8 cellular contexts compared by ENCODE assay signal in the genomic region with DNA sequence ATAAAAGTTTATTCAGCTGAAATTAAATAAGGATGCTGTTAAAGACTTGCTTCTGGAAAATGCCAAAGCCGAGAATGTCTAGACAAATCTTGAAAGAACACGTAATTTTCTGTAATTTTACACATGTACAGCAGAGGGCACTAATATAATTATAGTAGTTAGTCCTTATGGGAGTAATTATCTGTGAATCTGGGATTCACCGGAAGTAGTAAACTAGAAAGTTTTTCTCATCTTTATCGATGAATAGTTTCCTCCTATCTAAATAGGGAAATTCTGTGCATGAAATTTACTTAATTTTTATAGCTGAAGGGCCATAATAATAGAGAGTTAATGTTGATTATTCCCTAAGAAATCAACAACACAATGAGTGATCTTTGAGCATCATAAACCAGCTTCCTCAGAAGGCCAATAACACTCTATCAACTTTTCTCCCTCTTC. TPM values are rescaled to one million over a fixed set of nuclear protein-coding genes. Genes with fewer than 3 reads are reported as not detected.
DNase-seq lines count a peak whose midpoint lies in the region; ATAC-seq, FAIRE-seq and TF ChIP-seq lines count a peak whose summit lies in the region.

No MANE protein-coding gene starts in this region.

- peak; percentile 87 for TF ChIP-seq CTCF in chondrocyte (IDR thresholded peaks at IDR 0.05)
- TF ChIP-seq CTCF in mesothelial cell of epicardium (IDR thresholded peaks at IDR 0.05; ENCODE audit: unreplicated experiment), result peak; percentile 65

- peak; percentile 96 for FAIRE-seq in A204.1 (lab: Jason Lieb, UNC)

- ATAC-seq in GM19455 (IDR thresholded peaks at IDR 0.05; ENCODE audit: unreplicated experiment), result peak; percentile 59

- H3K36me3 Mint-ChIP-seq in chondrocyte (ENCODE audit: low read depth) (no peaks in the 10 kb centered on the region), mesothelial cell of epicardium (no peaks in the 10 kb centered on the region)

- H3K27me3 Mint-ChIP-seq in chondrocyte (ENCODE audit: low read depth) (no peaks in the 10 kb centered on the region), mesothelial cell of epicardium (ENCODE audit: low read depth) (no peaks in the 10 kb centered on the region)

- peak; percentile 46 to 77 for DNase-seq in NCI-H526 (lab: John Stamatoyannopoulos, UW)
- DNase-seq in chondrocyte (ENCODE audit: low spot score), result no peak
- no peak for DNase-seq in mesothelial cell of epicardium (ENCODE audit: low spot score in 2 of 2, unreplicated experiment in 2 of 2)
- DNase-seq in activated CD8-positive, alpha-beta memory T cell treated with anti-CD3 and anti-CD28 coated beads for 24 hours, result no peak
- no peak for DNase-seq in central memory CD4-positive, alpha-beta T cell
- no peak for DNase-seq in activated CD4-positive, alpha-beta T cell treated with anti-CD3 and anti-CD28 coated beads, Interleukin-2, amount 50 U/mL, for 1 hour

- H3K4me3 Mint-ChIP-seq in chondrocyte (ENCODE audit: unreplicated experiment), result no peak overlapping the region
- H3K4me3 Mint-ChIP-seq in mesothelial cell of epicardium, result no peak overlapping the region

- H3K27ac Mint-ChIP-seq in chondrocyte (ENCODE audit: unreplicated experiment), result no peak overlapping the region
- no peak overlapping the region for H3K27ac Mint-ChIP-seq in mesothelial cell of epicardium

- no peaks in the 10 kb centered on the region for H3K4me1 Mint-ChIP-seq in chondrocyte (ENCODE audit: low read depth)
- no peaks in the 10 kb centered on the region for H3K4me1 Mint-ChIP-seq in mesothelial cell of epicardium

- H3K9me3 Mint-ChIP-seq in chondrocyte (ENCODE audit: low read depth) (peaks cover 2% of the 10 kb centered on the region), mesothelial cell of epicardium (peaks cover 2% of the 10 kb centered on the region)

RNA-seq across cellular contexts. Expression of a gene that starts 18.4 kb away (rescaled TPM):
- total RNA-seq in chondrocyte (7.6 to 10.9 TPM (median 7.8 TPM) in 3 replicates), mesothelial cell of epicardium (12.6 to 14.0 TPM (median 13.2 TPM) in 3 replicates)

Comparison
In these comparisons a context has a peak if more than half of its experiments do, and no peak if none do; other contexts are left out.
1. DNase-seq: peak in NCI-H526 (2 of 2); none in chondrocyte (single experiment), mesothelial cell of epicardium (0 of 2), activated CD8-positive, alpha-beta memory T cell treated with anti-CD3 and anti-CD28 coated beads for 24 hours (single experiment), central memory CD4-positive, alpha-beta T cell (single experiment) and activated CD4-positive, alpha-beta T cell treated with anti-CD3 and anti-CD28 coated beads, Interleukin-2, amount 50 U/mL, for 1 hour (single experiment).